7 cellular contexts compared by ENCODE assay signal in genomic region chr3:47829482-47829881, GRCh38. TPM values are rescaled to one million over a fixed set of nuclear protein-coding genes. Genes with fewer than 3 reads are reported as not detected.
DNase-seq lines count a peak whose midpoint lies in the region; ATAC-seq, FAIRE-seq and TF ChIP-seq lines count a peak whose summit lies in the region.
"Not testable (repeated sequence)": the region's sequence is repeated elsewhere in the genome, so short reads cannot be mapped to it uniquely, and the experiment has no call there.

No MANE protein-coding gene starts in this region.

- H3K27me3 ChIP-seq in K562 (ENCODE audit: control insufficient read depth in 2 of 2, insufficient read depth in 2 of 2, low read length in 2 of 2) = not testable (repeated sequence)

- WGBS in K562 (ENCODE audit: insufficient coverage, low coverage, missing lambda C conversion rate) = 76% methylated on average over 9 of the region's 9 CpGs

- in situ Hi-C loops in K562 (cut with MboI) = loop anchor here (25.0 kb wide), 1 partner anchor 1408 kb away; no protein-coding TSS in a partner anchor

- DNase-seq in Jurkat, Clone E6-1 (ENCODE audit: low read depth, low spot score) = peak; percentile 68
- peak; percentile 5 to 6 for DNase-seq in NOMO-1 (lab: John Stamatoyannopoulos, UW; ENCODE audit: unreplicated experiment in 2 of 2)
- DNase-seq in T-cell; activated CD4-positive, alpha-beta T cell treated with anti-CD3 and anti-CD28 coated beads for 36 hours; activated T-cell treated with anti-CD3 and anti-CD28 coated beads, Interleukin-2, amount 50 U/mL, for 24 hours; K562 (ENCODE audit: extremely low read depth in 1 of 4, low spot score in 3 of 4): not testable (repeated sequence)

- H3K36me3 Mint-ChIP-seq in T-cell = peaks cover 38% of the 10 kb centered on the region
- H3K36me3 Mint-ChIP-seq in activated CD4-positive, alpha-beta T cell treated with anti-CD3 and anti-CD28 coated beads for 36 hours (ENCODE audit: low read depth) = peaks cover 58% of the 10 kb centered on the region
- H3K36me3 Mint-ChIP-seq in activated T-cell treated with anti-CD3 and anti-CD28 coated beads, Interleukin-2, amount 50 U/mL, for 24 hours (ENCODE audit: low read depth) = peaks cover 86% of the 10 kb centered on the region
- peaks cover 18% of the 10 kb centered on the region for H3K36me3 Mint-ChIP-seq in activated naive CD4-positive, alpha-beta T cell treated with anti-CD3 and anti-CD28 coated beads, Interleukin-2, amount 50 U/mL, for 24 hours

- H3K79me2 ChIP-seq in K562 (ENCODE audit: control insufficient read depth, insufficient read depth, low read length) = peaks cover 41% of the 10 kb centered on the region

- H3K4me2 ChIP-seq in K562 (ENCODE audit: insufficient read depth, low read length) = not testable (repeated sequence)

- TF ChIP-seq CTCF in K562 (IDR thresholded peaks at IDR 0.05 in 2 of 3, conservative IDR thresholded peaks at IDR 0.05 in 1 of 3; ENCODE audit: insufficient read depth in 2 of 3, low read depth in 1 of 3, low read length in 3 of 3) = not testable (repeated sequence)

- peaks cover 10 to 13% of the 10 kb centered on the region in 2 experiments; a peak in 4 of 5 replicates for H3K4me1 ChIP-seq in K562 (replicated peaks in 1 of 2; ENCODE audit: control insufficient read depth in 2 of 2, insufficient read depth in 2 of 2, low read length in 2 of 2)

- not testable (repeated sequence) for H3K9me1 ChIP-seq in K562 (ENCODE audit: control insufficient read depth, insufficient read depth, low read length)

- intact Hi-C loops in activated CD4-positive, alpha-beta T cell treated with anti-CD3 and anti-CD28 coated beads for 36 hours (cut with DNase I, micrococcal nuclease); K562 (cut with micrococcal nuclease): not testable (repeated sequence)

- not testable (repeated sequence) for FAIRE-seq in K562 (lab: Jason Lieb, UNC)

- not testable (repeated sequence) for H2AFZ ChIP-seq in K562 (ENCODE audit: low read depth, low read length)

- H3K36me3 ChIP-seq in K562 (ENCODE audit: control insufficient read depth, insufficient read depth, low read length) = peaks cover 80% of the 10 kb centered on the region

- not testable (repeated sequence) for H3K9me3 Mint-ChIP-seq in T-cell; activated CD4-positive, alpha-beta T cell treated with anti-CD3 and anti-CD28 coated beads for 36 hours (ENCODE audit: low read depth); activated T-cell treated with anti-CD3 and anti-CD28 coated beads, Interleukin-2, amount 50 U/mL, for 24 hours; activated naive CD4-positive, alpha-beta T cell treated with anti-CD3 and anti-CD28 coated beads, Interleukin-2, amount 50 U/mL, for 24 hours

- not testable (repeated sequence) for ATAC-seq in T-cell (replicated peaks in 1 of 4); activated CD4-positive, alpha-beta T cell treated with anti-CD3 and anti-CD28 coated beads for 36 hours; K562

- H3K9ac ChIP-seq in K562 (ENCODE audit: insufficient read depth in 1 of 2, low read depth in 2 of 2, low read length in 2 of 2) = not testable (repeated sequence)

- H4K20me1 ChIP-seq in K562 (replicated peaks; ENCODE audit: control insufficient read depth, insufficient read depth, low read length) = not testable (repeated sequence)

- peaks cover 20 to 38% (median 28%) of the 10 kb centered on the region in 3 donors for H3K4me1 Mint-ChIP-seq in T-cell
- peaks cover 31% of the 10 kb centered on the region for H3K4me1 Mint-ChIP-seq in activated CD4-positive, alpha-beta T cell treated with anti-CD3 and anti-CD28 coated beads for 36 hours
- H3K4me1 Mint-ChIP-seq in activated T-cell treated with anti-CD3 and anti-CD28 coated beads, Interleukin-2, amount 50 U/mL, for 24 hours (ENCODE audit: low read depth) = peaks cover 34% of the 10 kb centered on the region
- H3K4me1 Mint-ChIP-seq in activated naive CD4-positive, alpha-beta T cell treated with anti-CD3 and anti-CD28 coated beads, Interleukin-2, amount 50 U/mL, for 24 hours = peaks cover 37% of the 10 kb centered on the region

- TF ChIP-seq RAD21 in K562 (CRISPR knock-in tag; conservative IDR thresholded peaks at IDR 0.05 in 1 of 2, IDR thresholded peaks at IDR 0.05 in 1 of 2) = not testable (repeated sequence)

- H3K4me3 ChIP-seq in Jurkat, Clone E6-1 (ENCODE audit: low read length); K562: not testable (repeated sequence)

- H3K27ac ChIP-seq in K562 (ENCODE audit: extremely low read depth, low read depth, low read length) = not testable (repeated sequence)

- peak overlapping the region; percentile 25 to 58 for H3K27ac Mint-ChIP-seq in T-cell
- H3K27ac Mint-ChIP-seq in activated CD4-positive, alpha-beta T cell treated with anti-CD3 and anti-CD28 coated beads for 36 hours = peak overlapping the region; percentile 37
- peak overlapping the region; percentile 73 for H3K27ac Mint-ChIP-seq in activated T-cell treated with anti-CD3 and anti-CD28 coated beads, Interleukin-2, amount 50 U/mL, for 24 hours
- peak overlapping the region; percentile 56 for H3K27ac Mint-ChIP-seq in activated naive CD4-positive, alpha-beta T cell treated with anti-CD3 and anti-CD28 coated beads, Interleukin-2, amount 50 U/mL, for 24 hours

- H3K4me3 Mint-ChIP-seq in T-cell; activated CD4-positive, alpha-beta T cell treated with anti-CD3 and anti-CD28 coated beads for 36 hours; activated T-cell treated with anti-CD3 and anti-CD28 coated beads, Interleukin-2, amount 50 U/mL, for 24 hours; activated naive CD4-positive, alpha-beta T cell treated with anti-CD3 and anti-CD28 coated beads, Interleukin-2, amount 50 U/mL, for 24 hours: not testable (repeated sequence)

- BruUV-seq in K562 (replicated peaks; lab: Mats Ljungman, UMichigan) = not testable (repeated sequence)

- POLR2A ChIA-PET in T-cell (lab: Charles Lee) = interaction anchor here in 1 of 2 donors (0.6 kb wide), 1 partner anchor 17 kb away, joined by 5 read pairs; no protein-coding TSS in a partner anchor
- POLR2A ChIA-PET in activated CD4-positive, alpha-beta T cell treated with anti-CD3 and anti-CD28 coated beads for 36 hours (lab: Charles Lee) = not testable (repeated sequence)
- POLR2A ChIA-PET in K562 (lab: Yijun Ruan, JAX) = interaction anchor here (5.3 kb wide), 1 partner anchor 7 kb away, joined by 54 read pairs; no protein-coding TSS in a partner anchor

- not testable (repeated sequence) for H3K9me3 ChIP-seq in K562 (replicated peaks; ENCODE audit: control insufficient read depth, insufficient read depth, low read depth, low read length)

- not testable (repeated sequence) for TF ChIP-seq POLR2A in K562 (conservative IDR thresholded peaks at IDR 0.05)

- not testable (repeated sequence) for H3K27me3 Mint-ChIP-seq in T-cell; activated CD4-positive, alpha-beta T cell treated with anti-CD3 and anti-CD28 coated beads for 36 hours; activated T-cell treated with anti-CD3 and anti-CD28 coated beads, Interleukin-2, amount 50 U/mL, for 24 hours; activated naive CD4-positive, alpha-beta T cell treated with anti-CD3 and anti-CD28 coated beads, Interleukin-2, amount 50 U/mL, for 24 hours

- TF ChIP-seq EP300 in K562 (IDR thresholded peaks at IDR 0.05; ENCODE audit: low read length) = not testable (repeated sequence)

- CTCF ChIA-PET in T-cell (lab: Charles Lee); K562 (lab: Yijun Ruan, JAX; ENCODE audit: low intra/inter-chr PET ratio): not testable (repeated sequence)
- CTCF ChIA-PET in activated CD4-positive, alpha-beta T cell treated with anti-CD3 and anti-CD28 coated beads for 36 hours (lab: Charles Lee) = interaction anchor here (0.5 to 0.6 kb wide), 2 partner anchors 12 to 446 kb away, joined by 3 read pairs; no protein-coding TSS in a partner anchor

RNA-seq across cellular contexts. Expression of gene DHX30, which starts 26.5 kb away (rescaled TPM):
- 88.0 TPM for polyA plus RNA-seq in Jurkat, Clone E6-1 (2012; ENCODE audit: insufficient read depth, insufficient read length)
- 100 to 1,000 TPM in 1 of 5 donors, 10 to 100 TPM in 4; 69.3 to 101 (median 97.5) TPM for total RNA-seq in T-cell
- 10 to 100 TPM; 81.6 to 82.3 TPM for total RNA-seq in activated CD4-positive, alpha-beta T cell treated with anti-CD3 and anti-CD28 coated beads for 36 hours
- total RNA-seq in K562 (2011; cell fraction: chromatin; rRNA removed; ENCODE audit: low replicate concordance) = 284 and 628 TPM in 2 replicates
- 355 and 369 TPM in 2 replicates for total RNA-seq in K562 (2011; cell fraction: nucleolus; rRNA removed)
- total RNA-seq in K562 (2011; cell fraction: nucleoplasm; rRNA removed) = 282 and 303 TPM in 2 replicates
- 144 and 154 TPM in 2 replicates for total RNA-seq in K562 (2014; rRNA removed)
- 48.8 and 53.4 TPM in 2 replicates for total RNA-seq in K562 (2014; rRNA removed; fragmentation: Illumina TruSeq; extraction: Trizol)
- total RNA-seq in K562 (2015; rRNA removed; fragmentation: Illumina TruSeq; extraction: Trizol) = 79.0 and 82.5 TPM in 2 replicates
- total RNA-seq in K562 (2021) = 155 and 158 TPM in 2 replicates
- 57.0 and 90.6 TPM in 2 replicates for polyA plus RNA-seq in K562 (2011; rRNA removed)
- 80.2 and 129 TPM in 2 replicates for polyA plus RNA-seq in K562 (2011; cell fraction: cytosol; rRNA removed)
- polyA plus RNA-seq in K562 (2011; cell fraction: nucleus; rRNA removed) = 352 and 482 TPM in 2 replicates
- polyA plus RNA-seq in K562 (2012) = 75.3 and 81.4 TPM in 2 replicates
- polyA plus RNA-seq in K562 (2014; fragmentation: Illumina TruSeq; extraction: Trizol) = 83.6 and 100 TPM in 2 replicates
- polyA plus RNA-seq in K562 (2014; fragmentation: Nextera tagmentation; extraction: Ambion mirVana) = 10 to 100 TPM; 12.3 to 14.2 TPM
- 104 and 113 TPM in 2 replicates for polyA plus RNA-seq in K562 (2014; rRNA removed)
- polyA minus RNA-seq in K562 (2011; rRNA and poly(A)+ RNA removed) = 69.4 and 94.1 TPM in 2 replicates
- 87.7 and 97.7 TPM in 2 replicates for polyA minus RNA-seq in K562 (2011; cell fraction: cytosol; rRNA and poly(A)+ RNA removed)
- polyA minus RNA-seq in K562 (2011; cell fraction: nucleus; rRNA and poly(A)+ RNA removed) = 141 and 156 TPM in 2 replicates

RNA-seq across cellular contexts. Expression of gene SMARCC1, which starts 47.8 kb away (rescaled TPM):
- polyA plus RNA-seq in Jurkat, Clone E6-1 (2012; ENCODE audit: insufficient read depth, insufficient read length) = 92.6 TPM
- total RNA-seq in T-cell = 10 to 100 TPM; 88.9 to 99.3 (median 92.4) TPM
- total RNA-seq in activated CD4-positive, alpha-beta T cell treated with anti-CD3 and anti-CD28 coated beads for 36 hours = 100 to 1,000 TPM; 129 to 130 TPM
- 160 and 393 TPM in 2 replicates for total RNA-seq in K562 (2011; cell fraction: chromatin; rRNA removed; ENCODE audit: low replicate concordance)
- 70.4 and 74.0 TPM in 2 replicates for total RNA-seq in K562 (2011; cell fraction: nucleolus; rRNA removed)
- total RNA-seq in K562 (2011; cell fraction: nucleoplasm; rRNA removed) = 125 and 187 TPM in 2 replicates
- 66.0 and 72.2 TPM in 2 replicates for total RNA-seq in K562 (2014; rRNA removed)
- total RNA-seq in K562 (2014; rRNA removed; fragmentation: Illumina TruSeq; extraction: Trizol) = 91.3 and 111 TPM in 2 replicates
- total RNA-seq in K562 (2015; rRNA removed; fragmentation: Illumina TruSeq; extraction: Trizol) = 85.8 and 86.0 TPM in 2 replicates
- 195 and 199 TPM in 2 replicates for total RNA-seq in K562 (2021)
- 62.0 and 63.7 TPM in 2 replicates for polyA plus RNA-seq in K562 (2011; rRNA removed)
- 27.0 and 29.4 TPM in 2 replicates for polyA plus RNA-seq in K562 (2011; cell fraction: cytosol; rRNA removed)
- 54.6 and 73.8 TPM in 2 replicates for polyA plus RNA-seq in K562 (2011; cell fraction: nucleus; rRNA removed)
- 72.1 and 86.8 TPM in 2 replicates for polyA plus RNA-seq in K562 (2012)
- polyA plus RNA-seq in K562 (2014; fragmentation: Illumina TruSeq; extraction: Trizol) = 124 and 127 TPM in 2 replicates
- 10 to 100 TPM; 20.7 to 40.5 TPM for polyA plus RNA-seq in K562 (2014; fragmentation: Nextera tagmentation; extraction: Ambion mirVana)
- polyA plus RNA-seq in K562 (2014; rRNA removed) = 47.2 and 55.8 TPM in 2 replicates
- polyA minus RNA-seq in K562 (2011; rRNA and poly(A)+ RNA removed) = 146 and 210 TPM in 2 replicates
- 82.4 and 108 TPM in 2 replicates for polyA minus RNA-seq in K562 (2011; cell fraction: cytosol; rRNA and poly(A)+ RNA removed)
- polyA minus RNA-seq in K562 (2011; cell fraction: nucleus; rRNA and poly(A)+ RNA removed) = 43.5 and 71.9 TPM in 2 replicates
